ENCODE assay signal across 20 cellular contexts in genomic region chr17:44561237-44561623, GRCh38. TPM values are rescaled to one million over a fixed set of nuclear protein-coding genes. Genes with fewer than 3 reads are reported as not detected.
A peak's percentile ranks its signal among the peaks of the same experiment; 100 is the strongest.
DNase-seq lines count a peak whose midpoint lies in the region; ATAC-seq and TF ChIP-seq lines count a peak whose summit lies in the region.
"Had no signal": no experiment of that assay in that cellular context is flagged by ENCODE, and none has a peak within 500 bp of the region (broad histone marks: within the 10 kb centered on the region; RNA-seq: fewer than 3 reads in every experiment).

No MANE protein-coding gene starts in this region.

- WGBS in mesenchymal stem cell = 10% methylated on average over 2 of the region's 3 CpGs

- H3K4me2 ChIP-seq in mesenchymal stem cell (ENCODE audit: low read length, poor library complexity, severe bottlenecking) = peak overlapping the region; percentile 84
- H3K4me2 ChIP-seq in skeletal muscle satellite cell (ENCODE audit: low read length) = peak overlapping the region; percentile 25
- no peak overlapping the region for H3K4me2 ChIP-seq in MM.1S (ENCODE audit: low read depth, low read length)

- peaks cover 45% of the 10 kb centered on the region for H3K4me1 Mint-ChIP-seq in HFFc6 (ENCODE audit: low read depth)

- H2AK5ac ChIP-seq in mesenchymal stem cell (ENCODE audit: low read length, severe bottlenecking) = peak overlapping the region; percentile 74

- peaks cover 10% of the 10 kb centered on the region for H3K4me1 ChIP-seq in mesenchymal stem cell (ENCODE audit: control insufficient read depth, insufficient read depth, low read depth, low read length)
- H3K4me1 ChIP-seq in skeletal muscle satellite cell (ENCODE audit: control insufficient read depth, insufficient read depth, low read length) = peaks cover 24% of the 10 kb centered on the region
- no peaks in the 10 kb centered on the region for H3K4me1 ChIP-seq in MM.1S (ENCODE audit: low read length)
- H3K4me1 ChIP-seq: parathyroid adenoma had no signal

- no peak overlapping the region for H3K27ac ChIP-seq in brain microvascular endothelial cell
- H3K27ac ChIP-seq in mesenchymal stem cell (ENCODE audit: low read length, poor library complexity, severe bottlenecking) = peak overlapping the region; percentile 61
- H3K27ac ChIP-seq in MM.1S (ENCODE audit: low read length) = no peak overlapping the region
- H3K27ac ChIP-seq: parathyroid adenoma had no signal

- H3K27ac Mint-ChIP-seq in HFFc6 = no peak overlapping the region
- H3K27ac Mint-ChIP-seq: activated T-cell treated with anti-CD3 and anti-CD28 coated beads, Interleukin-2, amount 50 U/mL, for 24 hours had no signal

- no peak for DNase-seq in HFFc6
- DNase-seq in brain microvascular endothelial cell = no peak
- DNase-seq in mesenchymal stem cell = no peak
- DNase-seq in MM.1S = no peak
- DNase-seq: activated CD4-positive, alpha-beta T cell treated with anti-CD3 and anti-CD28 coated beads, Interleukin-2, amount 50 U/mL, for 4 hours; activated naive CD4-positive, alpha-beta T cell treated with anti-CD3 and anti-CD28 coated beads, Interleukin-2, amount 50 U/mL, for 16 hours; activated T-cell treated with anti-CD3 and anti-CD28 coated beads, Interleukin-2, amount 50 U/mL, for 24 hours; C1 segment of cervical spinal cord; DMS153; effector CD4-positive, alpha-beta T cell; hypothalamus; left colon; NCI-H2029; T-helper 1 cell had no signal

- H3K4ac ChIP-seq in mesenchymal stem cell (ENCODE audit: low read depth in 1 of 2, low read length in 2 of 2) = no peak overlapping the region

- H2AFZ ChIP-seq in mesenchymal stem cell (ENCODE audit: low read depth, low read length) = no peak overlapping the region
- H2AFZ ChIP-seq in MM.1S (ENCODE audit: low read length) = no peak overlapping the region
- H2AFZ ChIP-seq: parathyroid adenoma had no signal

- no peak overlapping the region for H3K9ac ChIP-seq in mesenchymal stem cell (ENCODE audit: low read length)
- H3K9ac ChIP-seq in skeletal muscle satellite cell (ENCODE audit: low read depth, low read length) = no peak overlapping the region
- no peak overlapping the region for H3K9ac ChIP-seq in MM.1S (ENCODE audit: low read length)
- H3K9ac ChIP-seq: parathyroid adenoma had no signal

- H3K27me3 ChIP-seq in brain microvascular endothelial cell (replicated peaks) (no peaks in the 10 kb centered on the region), mesenchymal stem cell (ENCODE audit: control insufficient read depth in 1 of 2, insufficient read depth in 1 of 2, low read length in 2 of 2) (no peaks in the 10 kb centered on the region), skeletal muscle satellite cell (ENCODE audit: control insufficient read depth, insufficient read depth, low read length) (no peaks in the 10 kb centered on the region), MM.1S (replicated peaks; ENCODE audit: insufficient read depth, low read length) (peaks cover 61% of the 10 kb centered on the region)

- no peaks in the 10 kb centered on the region for H3K36me3 ChIP-seq in brain microvascular endothelial cell (replicated peaks)
- H3K36me3 ChIP-seq in mesenchymal stem cell (ENCODE audit: control insufficient read depth in 1 of 2, insufficient read depth in 2 of 2, low read depth in 1 of 2, low read length in 2 of 2) = peaks cover 4 to 9% of the 10 kb centered on the region in 2 experiments
- peaks cover 6% of the 10 kb centered on the region for H3K36me3 ChIP-seq in skeletal muscle satellite cell (ENCODE audit: insufficient read depth, low read length)
- H3K36me3 ChIP-seq in MM.1S (replicated peaks; ENCODE audit: insufficient read depth, low read length) = no peaks in the 10 kb centered on the region
- H3K36me3 ChIP-seq: thoracic aorta had no signal

- peaks cover 4% of the 10 kb centered on the region; the same call in 1 of the 2 replicates for H3F3A ChIP-seq in MM.1S (ENCODE audit: insufficient read depth, low read length)

- H3K27me3 Mint-ChIP-seq in HFFc6 (ENCODE audit: insufficient read depth) = peaks cover 6% of the 10 kb centered on the region

- in situ Hi-C loops in brain microvascular endothelial cell (cut with HindIII; ENCODE audit: low pct_ligation_motif_present, low sequenced_read_pairs) = no loop called here

- peaks cover 20% of the 10 kb centered on the region for H3K9me3 Mint-ChIP-seq in HFFc6

- H3K79me1 ChIP-seq in mesenchymal stem cell (replicated peaks; ENCODE audit: low read length, poor library complexity, severe bottlenecking) = peaks cover 9% of the 10 kb centered on the region

- peaks cover 3% of the 10 kb centered on the region for H3K9me3 ChIP-seq in mesenchymal stem cell (ENCODE audit: control insufficient read depth, low read length)
- H3K9me3 ChIP-seq in skeletal muscle satellite cell (replicated peaks; ENCODE audit: low read length) = no peaks in the 10 kb centered on the region
- no peaks in the 10 kb centered on the region for H3K9me3 ChIP-seq in MM.1S (replicated peaks; ENCODE audit: insufficient read depth, low read length)

- H2BK120ac ChIP-seq in mesenchymal stem cell (ENCODE audit: low read depth, low read length) = no peak overlapping the region

- peaks cover 49% of the 10 kb centered on the region for H3K36me3 Mint-ChIP-seq in HFFc6 (ENCODE audit: low read depth)

- no peak overlapping the region for H4K91ac ChIP-seq in mesenchymal stem cell (ENCODE audit: low read length)

- H4K20me1 ChIP-seq in MM.1S (ENCODE audit: insufficient read depth, low read length) = no peaks in the 10 kb centered on the region

- no peaks in the 10 kb centered on the region for H3K79me2 ChIP-seq in MM.1S (ENCODE audit: low read length)
- H3K79me2 ChIP-seq: parathyroid adenoma had no signal

- no peak overlapping the region for H3K23ac ChIP-seq in mesenchymal stem cell (ENCODE audit: low read length in 2 of 2)

- peak overlapping the region; percentile 100 for H3K4me3 Mint-ChIP-seq in HFFc6
- H3K4me3 Mint-ChIP-seq: activated T-cell treated with anti-CD3 and anti-CD28 coated beads, Interleukin-2, amount 50 U/mL, for 24 hours had no signal

- ATAC-seq in esophagus mucosa (no peak), GM21390 (IDR thresholded peaks at IDR 0.05; ENCODE audit: unreplicated experiment) (no peak)
- ATAC-seq: left colon, Right ventricle myocardium inferior had no signal

- no peak overlapping the region for H3K18ac ChIP-seq in mesenchymal stem cell (ENCODE audit: low read depth in 1 of 2, low read length in 2 of 2)

- no peak overlapping the region for H4K8ac ChIP-seq in mesenchymal stem cell (ENCODE audit: low read length)

- H3K9me2 ChIP-seq in MM.1S (replicated peaks; ENCODE audit: insufficient read depth, low read length) = no peaks in the 10 kb centered on the region

- H3K14ac ChIP-seq in mesenchymal stem cell (ENCODE audit: low read length in 2 of 2) = no peak overlapping the region

- H2BK12ac ChIP-seq in mesenchymal stem cell (ENCODE audit: low read length in 2 of 2) = no peak overlapping the region

- H2BK5ac ChIP-seq in mesenchymal stem cell (ENCODE audit: low read depth, low read length, poor library complexity, severe bottlenecking) = no peak overlapping the region

- H3K4me3 ChIP-seq in brain microvascular endothelial cell (ENCODE audit: low read depth, low read length) (peak overlapping the region; percentile 31), mesenchymal stem cell (ENCODE audit: insufficient read depth in 1 of 2, low read depth in 1 of 2, low read length in 2 of 2) (peak overlapping the region in 1 of 2 experiments; percentile 49), skeletal muscle satellite cell (ENCODE audit: low read length) (no peak overlapping the region), MM.1S (ENCODE audit: low read length) (no peak overlapping the region)
- H3K4me3 ChIP-seq: thoracic aorta had no signal

- no peak for TF ChIP-seq CTCF in HFFc6 (IDR thresholded peaks at IDR 0.05)
- TF ChIP-seq CTCF in brain microvascular endothelial cell (IDR thresholded peaks at IDR 0.05; ENCODE audit: low read depth, low read length, missing control alignments) = no peak
- no peak for TF ChIP-seq CTCF in MM.1S (IDR thresholded peaks at IDR 0.05; ENCODE audit: low read length)

- no peak overlapping the region for H2BK15ac ChIP-seq in mesenchymal stem cell (ENCODE audit: low read depth, poor library complexity, severe bottlenecking)

RNA-seq across cellular contexts. Expression of gene FZD2, which starts 3.9 kb away (rescaled TPM):
- total RNA-seq in HFFc6 (2021; fragmentation: NEBNext Ultra II Directional; extraction: Animal tissue kit (Norgen Biotek cat#: 25700)) = 100 to 1,000 TPM in 1 of 6 experiments, 10 to 100 TPM in 5; 76.4 to 103 (median 92.8) TPM
- 43.8 TPM for polyA plus RNA-seq in mesenchymal stem cell (2013, experiment 1 of 2)
- polyA plus RNA-seq in mesenchymal stem cell (2013, experiment 2 of 2) = 45.5 TPM
- total RNA-seq in skeletal muscle satellite cell (2012; rRNA removed) = 1.3 and 3.9 TPM in 2 replicates
- 0.60 TPM for total RNA-seq in esophagus mucosa

RNA-seq across cellular contexts. Expression of gene GPATCH8, which starts 58.0 kb away (rescaled TPM):
- total RNA-seq in HFFc6 (2021; fragmentation: NEBNext Ultra II Directional; extraction: Animal tissue kit (Norgen Biotek cat#: 25700)) = 10 to 100 TPM; 23.4 to 30.0 (median 27.1) TPM
- polyA plus RNA-seq in mesenchymal stem cell (2013, experiment 1 of 2) = 18.3 TPM
- 17.8 TPM for polyA plus RNA-seq in mesenchymal stem cell (2013, experiment 2 of 2)
- total RNA-seq in skeletal muscle satellite cell (2012; rRNA removed) = 15.1 and 15.7 TPM in 2 replicates
- 24.7 TPM for total RNA-seq in esophagus mucosa

Comparison
In these comparisons a context has a peak if more than half of its experiments do, and no peak if none do; other contexts are left out.
1. RNA of gene FZD2, which starts 3.9 kb away (total RNA-seq): 76.4 to 103 TPM in HFFc6; 0.60 TPM in esophagus mucosa (single experiment); every median in the first group is over 10 times any median in the second.